Comparison of ENCODE assay signal across 12 cellular contexts in the genomic region with DNA sequence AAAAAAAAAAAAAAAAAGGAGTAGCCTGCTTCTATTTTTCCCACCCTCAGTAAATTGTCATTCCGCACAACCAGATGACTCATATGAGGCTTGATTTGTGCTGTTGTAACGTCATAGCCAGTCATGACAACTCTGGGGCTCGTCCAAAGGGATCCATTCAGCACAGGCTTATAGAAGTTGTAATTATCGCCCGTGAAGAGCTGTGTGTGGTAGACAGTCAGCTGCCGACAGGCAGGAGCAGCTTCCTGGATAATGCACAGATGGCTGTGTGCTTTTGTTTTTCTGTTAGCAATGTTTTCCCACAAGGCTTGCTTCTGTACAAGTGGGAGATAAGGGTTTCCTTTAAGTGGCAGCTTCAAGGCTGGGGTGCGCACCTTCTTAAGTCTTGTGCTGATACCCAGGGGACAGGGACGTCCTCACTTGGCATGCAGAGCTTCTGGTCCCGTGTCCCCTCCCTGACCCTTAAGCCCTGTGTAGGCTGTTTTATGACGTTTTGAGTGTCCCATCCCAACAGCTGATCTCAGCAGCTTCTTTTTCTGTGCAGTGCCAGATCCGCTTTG. TPM values are rescaled to one million over a fixed set of nuclear protein-coding genes. Genes with fewer than 3 reads are reported as not detected.
DNase-seq lines count a peak whose midpoint lies in the region; ATAC-seq, FAIRE-seq and TF ChIP-seq lines count a peak whose summit lies in the region.
"Had no signal": no experiment of that assay in that cellular context is flagged by ENCODE, and none has a peak within 500 bp of the region (broad histone marks: within the 10 kb centered on the region; RNA-seq: fewer than 3 reads in every experiment).

No MANE protein-coding gene starts in this region.

- POLR2A ChIA-PET in HepG2 (lab: Yijun Ruan, JAX) = interaction anchor here (0.7 kb wide), 1 partner anchor 365 kb away, joined by 3 read pairs; no protein-coding TSS in a partner anchor

- 79% methylated on average over 11 of the region's 11 CpGs for WGBS in liver
- 89% methylated on average over 11 of the region's 11 CpGs for WGBS in HepG2 (ENCODE audit: low lambda C conversion rate)

- no peaks in the 10 kb centered on the region for H3K27me3 Mint-ChIP-seq in type B pancreatic cell
- H3K27me3 Mint-ChIP-seq: activated naive CD4-positive, alpha-beta T cell treated with anti-CD3 and anti-CD28 coated beads, Interleukin-2, amount 50 U/mL, for 24 hours had no signal

- intact Hi-C loops in HepG2 (cut with micrococcal nuclease; ENCODE audit: unreplicated experiment) = loop anchor here (5.0 kb wide), 1 partner anchor 1065 kb away; no protein-coding TSS in a partner anchor

- TF ChIP-seq EP300 in HepG2 (IDR thresholded peaks at IDR 0.05; ENCODE audit: low read depth in 2 of 2, low read length in 2 of 2) (no peak), HepG2 (CRISPR knock-in tag; IDR thresholded peaks at IDR 0.05; ENCODE audit: borderline replicate concordance) (no peak)

- CTCF ChIA-PET in HepG2 (lab: Yijun Ruan, JAX; ENCODE audit: low intra/inter-chr PET ratio, low total read pairs) = no interaction called here

- no peak overlapping the region for H3K4me3 ChIP-seq in liver (ENCODE audit: low read depth in 1 of 3, low read length in 3 of 3)
- no peak overlapping the region for H3K4me3 ChIP-seq in HepG2 (replicated peaks in 1 of 3; ENCODE audit: insufficient read depth in 1 of 3, low read depth in 2 of 3, low read length in 3 of 3)
- H3K4me3 ChIP-seq: lower lobe of right lung had no signal

- no peak for TF ChIP-seq POLR2A in HepG2 (IDR thresholded peaks at IDR 0.05; ENCODE audit: insufficient read depth in 1 of 2, low read depth in 2 of 2, low read length in 2 of 2)

- H3K4me1 Mint-ChIP-seq in type B pancreatic cell (ENCODE audit: unreplicated experiment) = no peaks in the 10 kb centered on the region

- DNase-seq in HepG2 (ENCODE audit: low spot score) = no peak
- peak; percentile 85 for DNase-seq in RPMI7951 (ENCODE audit: low read depth)
- peak; percentile 84 for DNase-seq in foreskin melanocyte
- DNase-seq in type B pancreatic cell (ENCODE audit: extremely low spot score, unreplicated experiment) = no peak
- DNase-seq: lower lobe of right lung, NCI-H446 treated with DMSO at 0.1 percent for 48 hours had no signal

- no peaks in the 10 kb centered on the region for H3K79me2 ChIP-seq in HepG2 (ENCODE audit: insufficient read depth, low read length)

- H3K9me3 ChIP-seq in liver (ENCODE audit: control insufficient read depth in 4 of 4, low read length in 3 of 4) (no peaks in the 10 kb centered on the region), HepG2 (ENCODE audit: low read length) (no peaks in the 10 kb centered on the region)
- H3K9me3 ChIP-seq: lower lobe of right lung had no signal

- H3K36me3 Mint-ChIP-seq in type B pancreatic cell = peaks cover 5% of the 10 kb centered on the region

- no peak overlapping the region for H3K4me3 Mint-ChIP-seq in type B pancreatic cell
- H3K4me3 Mint-ChIP-seq: activated naive CD4-positive, alpha-beta T cell treated with anti-CD3 and anti-CD28 coated beads, Interleukin-2, amount 50 U/mL, for 24 hours had no signal

- H3K27ac ChIP-seq in liver (ENCODE audit: low read depth in 1 of 2, low read length in 2 of 2) (peak overlapping the region in 1 of 2 donors; percentile 37), HepG2 (ENCODE audit: extremely low read length, insufficient read depth, low read length) (no peak overlapping the region)
- H3K27ac ChIP-seq: lower lobe of right lung, VCaP had no signal

- in situ Hi-C loops in HepG2 (cut with HindIII; ENCODE audit: extremely low pct_ligation_motif_present, low pct_unique_long_range_greater_than_20kb) = no loop called here

- H3K4me1 ChIP-seq in liver (ENCODE audit: control insufficient read depth in 4 of 4, insufficient read depth in 4 of 4, low read length in 3 of 4) = no peaks in the 10 kb centered on the region
- H3K4me1 ChIP-seq in HepG2 (ENCODE audit: insufficient read depth, low read length) = no peaks in the 10 kb centered on the region
- H3K4me1 ChIP-seq: lower lobe of right lung had no signal

- no peak for FAIRE-seq in HepG2 (lab: Jason Lieb, UNC)

- no peak overlapping the region for H3K4me2 ChIP-seq in HepG2 (ENCODE audit: low read depth, low read length)

- H3K9me3 Mint-ChIP-seq in type B pancreatic cell = no peaks in the 10 kb centered on the region
- H3K9me3 Mint-ChIP-seq: activated naive CD4-positive, alpha-beta T cell treated with anti-CD3 and anti-CD28 coated beads, Interleukin-2, amount 50 U/mL, for 24 hours had no signal

- ATAC-seq in HepG2 = no peak
- no peak for ATAC-seq in GM21515 (IDR thresholded peaks at IDR 0.05; ENCODE audit: unreplicated experiment)
- ATAC-seq in HG02571 (IDR thresholded peaks at IDR 0.05; ENCODE audit: unreplicated experiment) = no peak
- no peak for ATAC-seq in GM21360 (IDR thresholded peaks at IDR 0.05; ENCODE audit: unreplicated experiment)

- no TSS peak for BruUV-seq in HepG2 (replicated peaks; lab: Mats Ljungman, UMichigan)

- TF ChIP-seq CTCF in liver (IDR thresholded peaks at IDR 0.05; ENCODE audit: low read depth, low read length, missing input control) = no peak
- no peak for TF ChIP-seq CTCF in HepG2 (CRISPR knock-in tag; IDR thresholded peaks at IDR 0.05)
- no peak for TF ChIP-seq CTCF in type B pancreatic cell (conservative IDR thresholded peaks at IDR 0.05)

- H3K27me3 ChIP-seq in liver (ENCODE audit: control insufficient read depth in 4 of 4, insufficient read depth in 4 of 4, low read length in 3 of 4) (no peaks in the 10 kb centered on the region), HepG2 (ENCODE audit: control insufficient read depth in 1 of 2, insufficient read depth in 2 of 2, low read length in 2 of 2) (no peaks in the 10 kb centered on the region)

- H3K27ac Mint-ChIP-seq in type B pancreatic cell = no peak overlapping the region
- H3K27ac Mint-ChIP-seq: activated naive CD4-positive, alpha-beta T cell treated with anti-CD3 and anti-CD28 coated beads, Interleukin-2, amount 50 U/mL, for 24 hours had no signal

- no peaks in the 10 kb centered on the region for H4K20me1 ChIP-seq in HepG2 (ENCODE audit: insufficient read depth, low read length)

- H2AFZ ChIP-seq in HepG2 (ENCODE audit: low read length) = no peak overlapping the region

- no peak overlapping the region for H3K9ac ChIP-seq in liver (ENCODE audit: low read depth in 1 of 2, low read length in 2 of 2)
- no peak overlapping the region for H3K9ac ChIP-seq in HepG2 (ENCODE audit: insufficient read depth, low read depth, low read length)

- H3K36me3 ChIP-seq in liver (ENCODE audit: control insufficient read depth in 4 of 4, insufficient read depth in 3 of 4, low read depth in 1 of 4, low read length in 3 of 4) (no peaks in the 10 kb centered on the region), HepG2 (replicated peaks in 1 of 2; ENCODE audit: control insufficient read depth in 1 of 2, insufficient read depth in 2 of 2, low read length in 2 of 2) (no peaks in the 10 kb centered on the region; a peak in 1 of 5 replicates)

- TF ChIP-seq RAD21 in liver (IDR thresholded peaks at IDR 0.05) (no peak), HepG2 (CRISPR knock-in tag; IDR thresholded peaks at IDR 0.05) (no peak)

RNA-seq across cellular contexts. Expression of gene SNX29, which starts 26.0 kb away (rescaled TPM):
- total RNA-seq in liver = 10 to 100 TPM in 1 of 2 donors, 1 to 10 TPM in 1; 8.9 to 10.5 TPM
- polyA plus RNA-seq in liver = 10 to 100 TPM in 1 of 2 donors, 1 to 10 TPM in 1; 1.9 to 11.9 TPM
- total RNA-seq in HepG2 (2016; rRNA removed; fragmentation: Illumina TruSeq; extraction: Trizol) = 5.2 and 6.5 TPM in 2 replicates
- total RNA-seq in HepG2 (2016; cell fraction: cytosol; rRNA removed; fragmentation: Illumina TruSeq; extraction: Trizol; ENCODE audit: low read depth) = 3.1 and 5.5 TPM in 2 replicates
- 3.4 and 4.6 TPM in 2 replicates for total RNA-seq in HepG2 (2016; cell fraction: insoluble cytoplasmic fraction; rRNA removed; fragmentation: Illumina TruSeq; extraction: Trizol)
- 2.5 and 3.3 TPM in 2 replicates for total RNA-seq in HepG2 (2016; cell fraction: membrane; rRNA removed; fragmentation: Illumina TruSeq; extraction: Trizol)
- 8.7 and 12.7 TPM in 2 replicates for total RNA-seq in HepG2 (2016; cell fraction: nucleus; rRNA removed; fragmentation: Illumina TruSeq; extraction: Trizol)
- polyA plus RNA-seq in HepG2 (2011; rRNA removed) = 3.4 TPM in 2 replicates
- 2.5 and 2.6 TPM in 2 replicates for polyA plus RNA-seq in HepG2 (2011; cell fraction: cytosol; rRNA removed)
- polyA plus RNA-seq in HepG2 (2011; cell fraction: nucleus; rRNA removed) = 4.1 and 4.5 TPM in 2 replicates
- polyA plus RNA-seq in HepG2 (2012) = 2.7 and 3.1 TPM in 2 replicates
- 0.49 and 0.50 TPM in 2 replicates for polyA plus RNA-seq in HepG2 (2016; cell fraction: cytosol; fragmentation: Illumina TruSeq; extraction: Trizol; ENCODE audit: low read depth)
- 2.6 and 3.8 TPM in 2 replicates for polyA plus RNA-seq in HepG2 (2016; cell fraction: insoluble cytoplasmic fraction; fragmentation: Illumina TruSeq; extraction: Trizol; ENCODE audit: low read depth)
- 0.64 and 0.65 TPM in 2 replicates for polyA plus RNA-seq in HepG2 (2016; cell fraction: membrane; fragmentation: Illumina TruSeq; extraction: Trizol; ENCODE audit: low read depth)
- polyA plus RNA-seq in HepG2 (2016; cell fraction: nucleus; fragmentation: Illumina TruSeq; extraction: Trizol; ENCODE audit: insufficient read depth, low read depth) = 3.4 and 3.7 TPM in 2 replicates
- polyA minus RNA-seq in HepG2 (2011; rRNA and poly(A)+ RNA removed; ENCODE audit: low replicate concordance) = 16.0 and 20.2 TPM in 2 replicates
- polyA minus RNA-seq in HepG2 (2011; cell fraction: cytosol; rRNA and poly(A)+ RNA removed) = 2.9 and 3.2 TPM in 2 replicates
- 15.6 and 19.6 TPM in 2 replicates for polyA minus RNA-seq in HepG2 (2011; cell fraction: nucleus; rRNA and poly(A)+ RNA removed)
- total RNA-seq in RPMI7951 (2014; rRNA removed; shearing (Covaris generic)) = 4.9 and 9.9 TPM in 2 replicates
- total RNA-seq in type B pancreatic cell (ENCODE audit: low replicate concordance) = 21.9 and 24.7 TPM in 2 replicates

RNA-seq across cellular contexts. Expression of gene TNFRSF17, which starts 37.5 kb away (rescaled TPM):
- total RNA-seq in liver (under 1 TPM; 0.17 to 0.28 TPM), HepG2 (2016; rRNA removed; fragmentation: Illumina TruSeq; extraction: Trizol) (not detected in 2 replicates), type B pancreatic cell (ENCODE audit: low replicate concordance) (not detected in 2 replicates)
- polyA plus RNA-seq in liver (1 to 10 TPM in 1 of 2 donors, not detected in 1; 2.6 TPM), HepG2 (2011; rRNA removed) (not detected in 2 replicates)
- total RNA-seq in HepG2 (2016; cell fraction: cytosol; rRNA removed; fragmentation: Illumina TruSeq; extraction: Trizol; ENCODE audit: low read depth) = not detected in 2 replicates
- total RNA-seq in HepG2 (2016; cell fraction: insoluble cytoplasmic fraction; rRNA removed; fragmentation: Illumina TruSeq; extraction: Trizol) = not detected in 2 replicates
- total RNA-seq in HepG2 (2016; cell fraction: membrane; rRNA removed; fragmentation: Illumina TruSeq; extraction: Trizol) = not detected in 2 replicates
- total RNA-seq in HepG2 (2016; cell fraction: nucleus; rRNA removed; fragmentation: Illumina TruSeq; extraction: Trizol) = not detected in 2 replicates
- polyA plus RNA-seq in HepG2 (2011; cell fraction: cytosol; rRNA removed) = not detected in 2 replicates
- polyA plus RNA-seq in HepG2 (2011; cell fraction: nucleus; rRNA removed) = not detected in 2 replicates
- not detected in 2 replicates for polyA plus RNA-seq in HepG2 (2012)
- polyA plus RNA-seq in HepG2 (2016; cell fraction: cytosol; fragmentation: Illumina TruSeq; extraction: Trizol; ENCODE audit: low read depth) = not detected in 2 replicates
- not detected in 2 replicates for polyA plus RNA-seq in HepG2 (2016; cell fraction: insoluble cytoplasmic fraction; fragmentation: Illumina TruSeq; extraction: Trizol; ENCODE audit: low read depth)
- polyA plus RNA-seq in HepG2 (2016; cell fraction: membrane; fragmentation: Illumina TruSeq; extraction: Trizol; ENCODE audit: low read depth) = not detected in 2 replicates
- not detected in 2 replicates for polyA plus RNA-seq in HepG2 (2016; cell fraction: nucleus; fragmentation: Illumina TruSeq; extraction: Trizol; ENCODE audit: insufficient read depth, low read depth)
- polyA minus RNA-seq in HepG2 (2011; rRNA and poly(A)+ RNA removed; ENCODE audit: low replicate concordance) = not detected in 2 replicates
- not detected in 2 replicates for polyA minus RNA-seq in HepG2 (2011; cell fraction: cytosol; rRNA and poly(A)+ RNA removed)
- polyA minus RNA-seq in HepG2 (2011; cell fraction: nucleus; rRNA and poly(A)+ RNA removed) = not detected in 2 replicates
- total RNA-seq in RPMI7951 (2014; rRNA removed; shearing (Covaris generic)) = 0.48 TPM in 1 of 2 replicates, not detected in the other

Comparison
In these comparisons a context has a peak if more than half of its experiments do, and no peak if none do; other contexts are left out.
1. DNase-seq: peak in RPMI7951 (single experiment) and foreskin melanocyte (single experiment); none in HepG2 (single experiment) and type B pancreatic cell (single experiment).